10 cellular contexts compared by ENCODE assay signal in the genomic region with DNA sequence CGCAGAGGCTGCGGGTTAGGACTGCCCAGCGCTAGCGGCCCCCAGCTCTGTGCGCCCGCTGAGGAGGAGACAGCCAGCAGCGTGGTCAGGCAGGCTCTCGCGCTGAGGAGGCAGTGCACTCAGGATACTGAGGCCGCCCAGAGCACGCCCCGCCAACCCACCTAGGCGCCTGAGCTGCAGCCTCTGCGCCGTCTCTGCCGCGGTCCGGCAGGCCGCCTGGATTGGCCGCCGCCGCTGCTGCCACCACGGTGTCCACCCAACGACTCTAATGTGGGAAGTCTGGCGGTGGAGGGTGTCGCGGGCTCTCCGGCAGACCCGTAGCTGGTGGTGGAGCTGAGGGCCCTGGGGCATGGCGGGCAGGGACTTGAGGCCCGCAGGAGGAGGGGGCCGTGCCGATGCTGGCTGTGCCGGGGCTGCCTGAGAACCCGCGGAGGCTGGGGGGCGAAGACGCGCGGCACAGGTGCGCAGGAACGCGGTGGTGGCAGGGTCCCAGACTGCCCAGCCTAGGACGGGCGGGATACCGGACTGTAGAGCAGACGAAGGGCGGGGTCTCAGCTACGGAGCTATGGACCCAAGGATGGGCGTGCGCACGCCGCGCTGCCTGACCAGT.
DNase-seq lines count a peak whose midpoint lies in the region; FAIRE-seq and TF ChIP-seq lines count a peak whose summit lies in the region.
"Had no signal": no experiment of that assay in that cellular context is flagged by ENCODE, and none has a peak within 500 bp of the region (broad histone marks: within the 10 kb centered on the region; RNA-seq: fewer than 3 reads in every experiment).

No MANE protein-coding gene starts in this region.

- CTCF ChIA-PET in HEK293 (lab: Yijun Ruan, JAX), result no interaction called here
- CTCF ChIA-PET in activated naive CD4-positive, alpha-beta T cell treated with anti-CD3 and anti-CD28 coated beads for 36 hours (lab: Charles Lee), result interaction anchor here (0.7 kb wide), 1 partner anchor 1265 kb away, joined by 3 read pairs; no protein-coding TSS in a partner anchor

- H3K27ac ChIP-seq in HEK293 (ENCODE audit: extremely low read depth, low read depth, low read length) (no peak overlapping the region), spleen (no peak overlapping the region)
- H3K27ac ChIP-seq: adrenal gland had no signal

- H3K36me3 ChIP-seq in HEK293 (ENCODE audit: control insufficient read depth in 2 of 2, insufficient read depth in 1 of 2, low read length in 2 of 2), result no peaks in the 10 kb centered on the region
- H3K36me3 ChIP-seq in kidney epithelial cell (ENCODE audit: control insufficient read depth, insufficient read depth, low read length), result no peaks in the 10 kb centered on the region
- H3K36me3 ChIP-seq in spleen, result no peaks in the 10 kb centered on the region
- H3K36me3 ChIP-seq: adrenal gland had no signal

- H3K9me3 ChIP-seq in HEK293 (ENCODE audit: control insufficient read depth, insufficient read depth, low read depth, low read length), result no peaks in the 10 kb centered on the region
- H3K9me3 ChIP-seq in spleen, result no peaks in the 10 kb centered on the region
- H3K9me3 ChIP-seq: adrenal gland had no signal

- no peak for TF ChIP-seq CTCF in HEK293 (tag by site-specific recombination; IDR thresholded peaks at IDR 0.05)
- no peak for TF ChIP-seq CTCF in chondrocyte (IDR thresholded peaks at IDR 0.05)
- no peak for TF ChIP-seq CTCF in kidney epithelial cell (IDR thresholded peaks at IDR 0.05; ENCODE audit: insufficient read depth, low read length, poor library complexity, severe bottlenecking)
- no peak for TF ChIP-seq CTCF in spleen (IDR thresholded peaks at IDR 0.05 in 8 of 11, conservative IDR thresholded peaks at IDR 0.05 in 3 of 11)

- peaks cover 43% of the 10 kb centered on the region for H3K27me3 Mint-ChIP-seq in chondrocyte (ENCODE audit: low read depth)
- H3K27me3 Mint-ChIP-seq in activated naive CD4-positive, alpha-beta T cell treated with anti-CD3 and anti-CD28 coated beads for 36 hours (ENCODE audit: low read depth), result peaks cover 36% of the 10 kb centered on the region

- peak overlapping the region; percentile 64 for H3K4me3 Mint-ChIP-seq in chondrocyte (ENCODE audit: unreplicated experiment)
- no peak overlapping the region for H3K4me3 Mint-ChIP-seq in activated naive CD4-positive, alpha-beta T cell treated with anti-CD3 and anti-CD28 coated beads for 36 hours

- H3K36me3 Mint-ChIP-seq in chondrocyte (ENCODE audit: low read depth), result no peaks in the 10 kb centered on the region
- no peaks in the 10 kb centered on the region for H3K36me3 Mint-ChIP-seq in activated naive CD4-positive, alpha-beta T cell treated with anti-CD3 and anti-CD28 coated beads for 36 hours (ENCODE audit: low read depth)

- FAIRE-seq in H54 (lab: Jason Lieb, UNC), result no peak

- TF ChIP-seq POLR2A in spleen (IDR thresholded peaks at IDR 0.05) (no peak), H54 (IDR thresholded peaks at IDR 0.05; ENCODE audit: low read depth, low read length) (no peak)

- DNase-seq in chondrocyte (ENCODE audit: low spot score), result no peak
- DNase-seq in kidney epithelial cell (ENCODE audit: low read depth), result no peak
- no peak for DNase-seq in spleen
- DNase-seq in superior temporal gyrus (ENCODE audit: extremely low spot score), result no peak
- no peak for DNase-seq in H54 (ENCODE audit: insufficient read length, low spot score)
- DNase-seq in activated naive CD4-positive, alpha-beta T cell treated with anti-CD3 and anti-CD28 coated beads for 36 hours, result no peak
- DNase-seq in T-helper 2 cell, result no peak
- DNase-seq: activated B cell treated with CpG ODN at 0.5 μM for 24 hours, adrenal gland had no signal

- H3K4me3 ChIP-seq in HEK293 (ENCODE audit: low read depth, low read length) (peak overlapping the region; percentile 20), kidney epithelial cell (ENCODE audit: low read depth, low read length) (peak overlapping the region; percentile 7), spleen (peak overlapping the region; percentile 2 to 66 (median 29))

- H3K4me1 ChIP-seq in HEK293 (ENCODE audit: control insufficient read depth, insufficient read depth, low read length), result no peaks in the 10 kb centered on the region
- peaks cover 3 to 54% (median 29%) of the 10 kb centered on the region in 6 donors for H3K4me1 ChIP-seq in spleen

- no peak overlapping the region for H3K27ac Mint-ChIP-seq in chondrocyte (ENCODE audit: unreplicated experiment)
- no peak overlapping the region for H3K27ac Mint-ChIP-seq in activated naive CD4-positive, alpha-beta T cell treated with anti-CD3 and anti-CD28 coated beads for 36 hours
- H3K27ac Mint-ChIP-seq: activated B cell treated with CpG ODN at 0.5 μM for 24 hours had no signal

- POLR2A ChIA-PET in HEK293 (lab: Yijun Ruan, JAX), result no interaction called here

- intact Hi-C loops in spleen (cut with DNase I; ENCODE audit: low total_unique reads), result no loop called here
- intact Hi-C loops in activated naive CD4-positive, alpha-beta T cell treated with anti-CD3 and anti-CD28 coated beads for 36 hours (cut with micrococcal nuclease), result no loop called here

- no peaks in the 10 kb centered on the region for H3K9me3 Mint-ChIP-seq in chondrocyte (ENCODE audit: low read depth)
- H3K9me3 Mint-ChIP-seq in activated naive CD4-positive, alpha-beta T cell treated with anti-CD3 and anti-CD28 coated beads for 36 hours, result no peaks in the 10 kb centered on the region
- H3K9me3 Mint-ChIP-seq: activated B cell treated with CpG ODN at 0.5 μM for 24 hours had no signal

- peaks cover 5% of the 10 kb centered on the region for H3K4me1 Mint-ChIP-seq in chondrocyte (ENCODE audit: low read depth)
- H3K4me1 Mint-ChIP-seq in activated naive CD4-positive, alpha-beta T cell treated with anti-CD3 and anti-CD28 coated beads for 36 hours (ENCODE audit: low read depth), result peaks cover 5% of the 10 kb centered on the region

- WGBS in spleen, 5 donors, result 2 to 14% (median 3%) methylated on average over 18 to 54 of the region's 54 CpGs

- peaks cover 40% of the 10 kb centered on the region for H3K27me3 ChIP-seq in kidney epithelial cell (ENCODE audit: control insufficient read depth, insufficient read depth, low read length)
- peaks cover 4 to 85% (median 43%) of the 10 kb centered on the region in 7 donors for H3K27me3 ChIP-seq in spleen (replicated peaks in 1 of 7)

TF ChIP-seq in HEK293, 187 proteins besides CTCF, POLR2A, EP300 and RAD21:
- TF ChIP-seq ZEB2 (tag by site-specific recombination; IDR thresholded peaks at IDR 0.05), result no peak
